ENCODE assay signal across 12 cellular contexts in genomic region chr11:62505784-62506145, GRCh38. TPM values are rescaled to one million over a fixed set of nuclear protein-coding genes. Genes with fewer than 3 reads are reported as not detected.
DNase-seq lines count a peak whose midpoint lies in the region; TF ChIP-seq lines count a peak whose summit lies in the region.
"Had no signal": no experiment of that assay in that cellular context is flagged by ENCODE, and none has a peak within 500 bp of the region (broad histone marks: within the 10 kb centered on the region; RNA-seq: fewer than 3 reads in every experiment).

No MANE protein-coding gene starts in this region.

- intact Hi-C loops in uterus (cut with DNase I; ENCODE audit: low total_unique reads), result no loop called here
- intact Hi-C loops in testis (cut with DNase I; ENCODE audit: low total_unique reads), result no loop called here

- H3K27me3 ChIP-seq in muscle layer of duodenum (ENCODE audit: low read depth, low read length) (no peaks in the 10 kb centered on the region), uterus (no peaks in the 10 kb centered on the region), testis (no peaks in the 10 kb centered on the region)

- peak overlapping the region; percentile 40 for H3K4me3 ChIP-seq in fibroblast of villous mesenchyme (ENCODE audit: low read depth, low read length)
- H3K4me3 ChIP-seq in muscle layer of duodenum (ENCODE audit: low read depth in 1 of 2, low read length in 2 of 2), result peak overlapping the region; percentile 39 to 41
- H3K4me3 ChIP-seq in uterus, result no peak overlapping the region
- H3K4me3 ChIP-seq in testis, result peak overlapping the region in 1 of 2 donors; percentile 21

- peaks cover 19 to 60% of the 10 kb centered on the region in 2 donors for H3K4me1 ChIP-seq in muscle layer of duodenum (ENCODE audit: control insufficient read depth in 1 of 2, insufficient read depth in 2 of 2, low read length in 2 of 2)
- H3K4me1 ChIP-seq in uterus, result peaks cover 0 to 4% of the 10 kb centered on the region in 2 donors
- peaks cover 39% of the 10 kb centered on the region for H3K4me1 ChIP-seq in testis

- H3K27ac ChIP-seq in muscle layer of duodenum (ENCODE audit: low read length), result peak overlapping the region; percentile 49
- H3K27ac ChIP-seq in uterus, result peak overlapping the region; percentile 20 to 77
- H3K27ac ChIP-seq in testis, result no peak overlapping the region

- 45 to 56% methylated on average over 15 of the region's 15 CpGs for WGBS in testis, 2 donors

- DNase-seq in NCI-H146 (lab: John Stamatoyannopoulos, UW), result peak; percentile 56
- DNase-seq in NCI-H146 treated with DMSO at 0.1 percent for 48 hours (lab: John Stamatoyannopoulos, UW; ENCODE audit: unreplicated experiment), result no peak
- peak; percentile 22 for DNase-seq in fibroblast of villous mesenchyme (ENCODE audit: low read depth)
- DNase-seq in uterus, result no peak
- no peak for DNase-seq in testis
- DNase-seq in cerebellar cortex (ENCODE audit: low spot score), result no peak
- DNase-seq in EL, result no peak
- DNase-seq: 8988T; activated CD8-positive, alpha-beta T cell treated with anti-CD3 and anti-CD28 coated beads for 36 hours; activated naive CD4-positive, alpha-beta T cell; effector CD4-positive, alpha-beta T cell had no signal

- no peak for TF ChIP-seq POLR2A in uterus (IDR thresholded peaks at IDR 0.05)
- TF ChIP-seq POLR2A in testis (IDR thresholded peaks at IDR 0.05), result no peak

- H3K9me3 ChIP-seq in muscle layer of duodenum (ENCODE audit: control insufficient read depth in 1 of 2, low read length in 2 of 2) (no peaks in the 10 kb centered on the region), uterus (no peaks in the 10 kb centered on the region), testis (no peaks in the 10 kb centered on the region)

- no peak for TF ChIP-seq CTCF in fibroblast of villous mesenchyme (IDR thresholded peaks at IDR 0.05; ENCODE audit: insufficient read depth, low read depth, low read length)
- no peak for TF ChIP-seq CTCF in uterus (IDR thresholded peaks at IDR 0.05)
- no peak for TF ChIP-seq CTCF in testis (IDR thresholded peaks at IDR 0.05)

- H3K36me3 ChIP-seq in muscle layer of duodenum (ENCODE audit: control insufficient read depth in 1 of 2, insufficient read depth in 2 of 2, low read length in 2 of 2), result no peaks in the 10 kb centered on the region
- H3K36me3 ChIP-seq in uterus, result no peaks in the 10 kb centered on the region
- no peaks in the 10 kb centered on the region for H3K36me3 ChIP-seq in testis (ENCODE audit: low read depth, missing control alignments)

RNA-seq across cellular contexts. Expression of gene AHNAK, which starts 40.8 kb away (rescaled TPM):
- total RNA-seq in fibroblast of villous mesenchyme (474 and 514 TPM in 2 replicates), uterus (1,000 to 10,000 TPM in 1 of 4 donors, 100 to 1,000 TPM in 3; 452 to 1,353 (median 779) TPM), testis (100 to 1,000 TPM; 137 to 148 TPM)
- 95.8 TPM for polyA plus RNA-seq in testis (ENCODE audit: insufficient read depth, low read depth, low replicate concordance)

Comparison
In these comparisons a context has a peak if more than half of its experiments do, and no peak if none do; other contexts are left out.
1. DNase-seq: peak in NCI-H146 (single experiment) and fibroblast of villous mesenchyme (single experiment); none in NCI-H146 treated with DMSO at 0.1 percent for 48 hours (single experiment), uterus (0 of 2), testis (single experiment), cerebellar cortex (single experiment) and EL (single experiment).
2. H3K4me3 ChIP-seq: peak in fibroblast of villous mesenchyme (single experiment) and muscle layer of duodenum (2 of 2); none in uterus (0 of 2).
3. H3K27ac ChIP-seq: peak in muscle layer of duodenum (single experiment) and uterus (2 of 2); none in testis (0 of 2).